ENCODE assay signal across 8 cellular contexts in genomic region chr1:86915737-86916235, GRCh38. TPM values are rescaled to one million over a fixed set of nuclear protein-coding genes. Genes with fewer than 3 reads are reported as not detected.
A peak's percentile ranks its signal among the peaks of the same experiment; 100 is the strongest.
DNase-seq lines count a peak whose midpoint lies in the region; TF ChIP-seq lines count a peak whose summit lies in the region.

No MANE protein-coding gene starts in this region.

- TF ChIP-seq CTCF in mammary epithelial cell (conservative IDR thresholded peaks at IDR 0.05 in 1 of 2, IDR thresholded peaks at IDR 0.05 in 1 of 2; ENCODE audit: extremely low read depth in 1 of 2, insufficient read depth in 1 of 2, low read depth in 1 of 2, low read length in 2 of 2) (no peak), HFFc6 (IDR thresholded peaks at IDR 0.05) (no peak)

- TSS peak; percentile 20 for BruUV-seq in mammary epithelial cell (replicated peaks; lab: Mats Ljungman, UMichigan)

- H3K23ac ChIP-seq in mesenchymal stem cell (ENCODE audit: low read length in 2 of 2), result no peak overlapping the region

- no peaks in the 10 kb centered on the region for H3K27me3 ChIP-seq in mammary epithelial cell (ENCODE audit: insufficient read depth, low read length)
- no peaks in the 10 kb centered on the region for H3K27me3 ChIP-seq in mesenchymal stem cell (ENCODE audit: control insufficient read depth in 1 of 2, insufficient read depth in 1 of 2, low read length in 2 of 2)

- H3K9me3 ChIP-seq in mammary epithelial cell (replicated peaks; ENCODE audit: insufficient read depth, low read length), result no peaks in the 10 kb centered on the region
- H3K9me3 ChIP-seq in mesenchymal stem cell (ENCODE audit: control insufficient read depth, low read length), result no peaks in the 10 kb centered on the region

- no peak overlapping the region for H3K18ac ChIP-seq in mesenchymal stem cell (ENCODE audit: low read depth in 1 of 2, low read length in 2 of 2)

- H3K4me2 ChIP-seq in mammary epithelial cell (ENCODE audit: insufficient read depth, low read depth, low read length), result peak overlapping the region; percentile 74
- H3K4me2 ChIP-seq in mesenchymal stem cell (ENCODE audit: low read length, poor library complexity, severe bottlenecking), result peak overlapping the region; percentile 91

- CTCF ChIA-PET in mammary epithelial cell (lab: Charles Lee; ENCODE audit: low non-redundant PET), result interaction anchor here (0.6 kb wide), 1 partner anchor 109 kb away, joined by 5 read pairs; no protein-coding TSS in a partner anchor

- H2BK120ac ChIP-seq in mesenchymal stem cell (ENCODE audit: low read depth, low read length), result no peak overlapping the region

- peaks cover 2% of the 10 kb centered on the region; the same call in 1 of the 2 replicates for H3K27me3 Mint-ChIP-seq in HFFc6 (ENCODE audit: insufficient read depth)

- no peaks in the 10 kb centered on the region for H3K9me3 Mint-ChIP-seq in HFFc6

- H3K4me1 ChIP-seq in mammary epithelial cell (ENCODE audit: insufficient read depth, low read length) (peaks cover 10% of the 10 kb centered on the region), mesenchymal stem cell (ENCODE audit: control insufficient read depth, insufficient read depth, low read depth, low read length) (peaks cover 5% of the 10 kb centered on the region)

- no peak overlapping the region for H3K14ac ChIP-seq in mesenchymal stem cell (ENCODE audit: low read length in 2 of 2)

- no peak overlapping the region for H2BK5ac ChIP-seq in mesenchymal stem cell (ENCODE audit: low read depth, low read length, poor library complexity, severe bottlenecking)

- H4K20me1 ChIP-seq in mammary epithelial cell (ENCODE audit: insufficient read depth, low read length), result no peaks in the 10 kb centered on the region

- H4K91ac ChIP-seq in mesenchymal stem cell (ENCODE audit: low read length), result no peak overlapping the region

- 0% methylated on average over 14 of the region's 14 CpGs for whole genome bisulfite sequencing in mammary epithelial cell (ENCODE audit: low coverage, missing lambda C conversion rate)
- WGBS in mesenchymal stem cell, result under 1% methylated on average over 14 of the region's 14 CpGs

- H3K79me2 ChIP-seq in mammary epithelial cell (ENCODE audit: insufficient read depth, low read length), result peaks cover 86% of the 10 kb centered on the region

- peak; percentile 7 for DNase-seq in stimulated activated CD8-positive, alpha-beta memory T cell treated with anti-CD3 and anti-CD28 coated beads, Interleukin-12 subunit alpha, Interleukin-12 subunit beta, amount 100 ng/mL, for 1 hour (ENCODE audit: low read depth)
- no peak for DNase-seq in stimulated activated CD8-positive, alpha-beta memory T cell treated with anti-CD3 and anti-CD28 coated beads, Interleukin-4, amount 100 ng/mL, for 48 hours
- DNase-seq in mammary epithelial cell, result peak; percentile 10
- DNase-seq in mesenchymal stem cell, result no peak
- no peak for DNase-seq in activated CD4-positive, CD25-positive, alpha-beta regulatory T cell (lab: John Stamatoyannopoulos, UW)
- DNase-seq in stimulated activated CD4-positive, alpha-beta T cell treated with anti-CD3 and anti-CD28 coated beads, Interleukin-2, amount 100 ng/mL, for 48 hours, result no peak
- no peak for DNase-seq in SHP77 treated with DMSO at 0.1 percent for 48 hours (lab: John Stamatoyannopoulos, UW)
- DNase-seq in HFFc6, result no peak

- peak overlapping the region; percentile 85 for H2AFZ ChIP-seq in mammary epithelial cell (ENCODE audit: low read depth, low read length)
- no peak overlapping the region for H2AFZ ChIP-seq in mesenchymal stem cell (ENCODE audit: low read depth, low read length)

- peaks cover 31% of the 10 kb centered on the region for H3K4me1 Mint-ChIP-seq in HFFc6 (ENCODE audit: low read depth)

- H3K36me3 Mint-ChIP-seq in HFFc6 (ENCODE audit: low read depth), result peaks cover 6% of the 10 kb centered on the region

- intact Hi-C loops in mammary epithelial cell (cut with micrococcal nuclease), result loop anchor here (2.0 kb wide), 4 partner anchors 17 to 135 kb away; no protein-coding TSS in a partner anchor

- H3K27ac ChIP-seq in mammary epithelial cell (ENCODE audit: insufficient read depth, low read depth, low read length) (peak overlapping the region; percentile 67), mesenchymal stem cell (ENCODE audit: low read length, poor library complexity, severe bottlenecking) (no peak overlapping the region)

- H3K4me3 ChIP-seq in mammary epithelial cell (replicated peaks in 1 of 3; ENCODE audit: insufficient read depth in 1 of 3, low read depth in 2 of 3, low read length in 3 of 3), result peak overlapping the region; percentile 88 to 92 (median 89)
- H3K4me3 ChIP-seq in mesenchymal stem cell (ENCODE audit: insufficient read depth in 1 of 2, low read depth in 1 of 2, low read length in 2 of 2), result peak overlapping the region; percentile 83 to 99

- peak overlapping the region; percentile 17 for H4K8ac ChIP-seq in mesenchymal stem cell (ENCODE audit: low read length)

- H3K79me1 ChIP-seq in mesenchymal stem cell (replicated peaks; ENCODE audit: low read length, poor library complexity, severe bottlenecking), result peaks cover 3% of the 10 kb centered on the region

- no peaks in the 10 kb centered on the region for H3K36me3 ChIP-seq in mammary epithelial cell (ENCODE audit: insufficient read depth, low read length)
- no peaks in the 10 kb centered on the region for H3K36me3 ChIP-seq in mesenchymal stem cell (ENCODE audit: control insufficient read depth in 1 of 2, insufficient read depth in 2 of 2, low read depth in 1 of 2, low read length in 2 of 2)

- in situ Hi-C loops in mammary epithelial cell (cut with MboI; ENCODE audit: low sequenced_read_pairs in 2 of 2), result loop anchor here in 1 of 2 donors (10.0 kb wide), 1 partner anchor 141 kb away; no protein-coding TSS in a partner anchor

- H2AK5ac ChIP-seq in mesenchymal stem cell (ENCODE audit: low read length, severe bottlenecking), result no peak overlapping the region

- H3K27ac Mint-ChIP-seq in HFFc6, result no peak overlapping the region

- peak overlapping the region; percentile 80 for H3K9ac ChIP-seq in mammary epithelial cell (ENCODE audit: insufficient read depth, low read length)
- peak overlapping the region; percentile 95 for H3K9ac ChIP-seq in mesenchymal stem cell (ENCODE audit: low read length)

- H2BK15ac ChIP-seq in mesenchymal stem cell (ENCODE audit: low read depth, poor library complexity, severe bottlenecking), result no peak overlapping the region

- H2BK12ac ChIP-seq in mesenchymal stem cell (ENCODE audit: low read length in 2 of 2), result no peak overlapping the region

- no peak overlapping the region for H3K4me3 Mint-ChIP-seq in HFFc6

- dilution Hi-C loops in mammary epithelial cell (cut with HindIII; ENCODE audit: low sequenced_read_pairs), result no loop called here

- H3K4ac ChIP-seq in mesenchymal stem cell (ENCODE audit: low read depth in 1 of 2, low read length in 2 of 2), result no peak overlapping the region

RNA-seq across cellular contexts. Expression of gene HS2ST1, which starts 1.4 kb away (rescaled TPM):
- 10 to 100 TPM; 21.8 to 28.2 TPM for total RNA-seq in mammary epithelial cell
- 6.9 TPM for polyA plus RNA-seq in mammary epithelial cell
- polyA minus RNA-seq in mammary epithelial cell, result 34.6 TPM
- 18.9 TPM for polyA plus RNA-seq in mesenchymal stem cell (2013, experiment 1 of 2)
- 19.8 TPM for polyA plus RNA-seq in mesenchymal stem cell (2013, experiment 2 of 2)
- total RNA-seq in HFFc6 (2021; fragmentation: NEBNext Ultra II Directional; extraction: Animal tissue kit (Norgen Biotek cat#: 25700)), result 10 to 100 TPM; 23.8 to 26.8 (median 24.8) TPM

RNA-seq across cellular contexts. Expression of gene SELENOF, which starts 1.9 kb away (rescaled TPM):
- 100 to 1,000 TPM; 103 to 119 TPM for total RNA-seq in mammary epithelial cell
- polyA plus RNA-seq in mammary epithelial cell, result 83.0 TPM
- polyA minus RNA-seq in mammary epithelial cell, result 47.4 TPM
- 196 TPM for polyA plus RNA-seq in mesenchymal stem cell (2013, experiment 1 of 2)
- polyA plus RNA-seq in mesenchymal stem cell (2013, experiment 2 of 2), result 205 TPM
- 100 to 1,000 TPM; 251 to 322 (median 278) TPM for total RNA-seq in HFFc6 (2021; fragmentation: NEBNext Ultra II Directional; extraction: Animal tissue kit (Norgen Biotek cat#: 25700))

Comparison
In these comparisons a context has a peak if more than half of its experiments do, and no peak if none do; other contexts are left out.
1. DNase-seq: peak in stimulated activated CD8-positive, alpha-beta memory T cell treated with anti-CD3 and anti-CD28 coated beads, Interleukin-12 subunit alpha, Interleukin-12 subunit beta, amount 100 ng/mL, for 1 hour (single experiment) and mammary epithelial cell (single experiment); none in stimulated activated CD8-positive, alpha-beta memory T cell treated with anti-CD3 and anti-CD28 coated beads, Interleukin-4, amount 100 ng/mL, for 48 hours (single experiment), mesenchymal stem cell (single experiment), activated CD4-positive, CD25-positive, alpha-beta regulatory T cell (0 of 4), stimulated activated CD4-positive, alpha-beta T cell treated with anti-CD3 and anti-CD28 coated beads, Interleukin-2, amount 100 ng/mL, for 48 hours (0 of 2), SHP77 treated with DMSO at 0.1 percent for 48 hours (single experiment) and HFFc6 (single experiment).